8 cellular contexts compared by ENCODE assay signal in genomic region chr1:24416666-24417391, GRCh38. TPM values are rescaled to one million over a fixed set of nuclear protein-coding genes. Genes with fewer than 3 reads are reported as not detected.
DNase-seq lines count a peak whose midpoint lies in the region; ATAC-seq and TF ChIP-seq lines count a peak whose summit lies in the region.

No MANE protein-coding gene starts in this region.

- no peak overlapping the region for H3K9ac ChIP-seq in H9 (ENCODE audit: extremely low read depth, insufficient read length, low read length)

- H3K9me3 Mint-ChIP-seq in CD14-positive monocyte (no peaks in the 10 kb centered on the region), H9 (no peaks in the 10 kb centered on the region; a peak in 1 of 5 replicates), naive B cell (no peaks in the 10 kb centered on the region)
- no peaks in the 10 kb centered on the region for H3K9me3 Mint-ChIP-seq in T-helper 1 cell treated with Interleukin-12 subunit alpha and Interleukin-12 subunit beta and Interleukin-4 antibody, amounts not matched to agents 30 μg/mL and 1 μg/mL, for 36 hours

- intact Hi-C loops in CD14-positive monocyte (cut with micrococcal nuclease), result loop anchor here in 1 of 2 donors (5.0 kb wide), 1 partner anchor 85 kb away; the partner anchor contains the start of gene RCAN3

- H2BK15ac ChIP-seq in H9 (ENCODE audit: low read depth, low read length), result no peak overlapping the region

- peaks cover 12% of the 10 kb centered on the region for H3K23me2 ChIP-seq in H9 (ENCODE audit: insufficient read length, low read depth, low read length, poor library complexity, severe bottlenecking)

- no peak overlapping the region for H4K91ac ChIP-seq in H9 (ENCODE audit: insufficient read length, low read depth, low read length)

- no peaks in the 10 kb centered on the region for H3K27me3 ChIP-seq in H9 (ENCODE audit: insufficient read depth, low read length)

- H4K5ac ChIP-seq in H9 (ENCODE audit: insufficient read length, low read depth, low read length), result no peak overlapping the region

- H2BK5ac ChIP-seq in H9 (ENCODE audit: insufficient read length, low read length), result no peak overlapping the region

- WGBS in H9 (ENCODE audit: extremely low coverage, insufficient read length, low lambda C conversion rate), result no CpG with 5 or more reads among the region's 10 CpGs

- H3K27ac Mint-ChIP-seq in CD14-positive monocyte (peak overlapping the region in 5 of 7 donors; percentile 52 to 88 (median 80)), H9 (no peak overlapping the region), naive B cell (peak overlapping the region; percentile 48 to 98 (median 90))
- H3K27ac Mint-ChIP-seq in T-helper 1 cell treated with Interleukin-12 subunit alpha and Interleukin-12 subunit beta and Interleukin-4 antibody, amounts not matched to agents 30 μg/mL and 1 μg/mL, for 36 hours, result peak overlapping the region; percentile 74

- H3T11ph ChIP-seq in H9 (ENCODE audit: low read length), result no peak overlapping the region

- H3K14ac ChIP-seq in H9 (ENCODE audit: insufficient read depth, low read length), result no peak overlapping the region

- H3K27me3 Mint-ChIP-seq in CD14-positive monocyte (ENCODE audit: low read depth in 3 of 3) (peaks cover 0 to 6% (median 0%) of the 10 kb centered on the region in 3 donors), H9 (ENCODE audit: low read depth) (peaks cover 3% of the 10 kb centered on the region), naive B cell (no peaks in the 10 kb centered on the region)
- H3K27me3 Mint-ChIP-seq in T-helper 1 cell treated with Interleukin-12 subunit alpha and Interleukin-12 subunit beta and Interleukin-4 antibody, amounts not matched to agents 30 μg/mL and 1 μg/mL, for 36 hours (ENCODE audit: low read depth), result no peaks in the 10 kb centered on the region

- DNase-seq in CD14-positive monocyte (ENCODE audit: low spot score) (no peak), H9 (no peak), dedifferentiated amniotic fluid mesenchymal stem cell (ENCODE audit: extremely low spot score) (peak; percentile 94), naive B cell (peak; percentile 62), nucleus accumbens (lab: John Stamatoyannopoulos, UW) (no peak)

- H2BK12ac ChIP-seq in H9 (ENCODE audit: insufficient read length, low read depth, low read length), result no peak overlapping the region

- H3K36me3 Mint-ChIP-seq in CD14-positive monocyte (peaks cover 4 to 15% of the 10 kb centered on the region in 2 donors), H9 (ENCODE audit: insufficient read depth in 1 of 3, low read depth in 3 of 3) (peaks cover 0 to 4% (median 3%) of the 10 kb centered on the region in 3 experiments; a peak in 4 of 7 replicates), naive B cell (peaks cover 0 to 14% of the 10 kb centered on the region in 2 donors)
- peaks cover 25% of the 10 kb centered on the region for H3K36me3 Mint-ChIP-seq in T-helper 1 cell treated with Interleukin-12 subunit alpha and Interleukin-12 subunit beta and Interleukin-4 antibody, amounts not matched to agents 30 μg/mL and 1 μg/mL, for 36 hours (ENCODE audit: low read depth)

- H3K56ac ChIP-seq in H9 (ENCODE audit: insufficient read length, low read depth, low read length), result no peak overlapping the region

- no peaks in the 10 kb centered on the region for H4K20me1 ChIP-seq in H9 (ENCODE audit: control insufficient read depth, insufficient read depth, insufficient read length)

- H3K4me3 Mint-ChIP-seq in CD14-positive monocyte, result peak overlapping the region; percentile 97 to 99
- H3K4me3 Mint-ChIP-seq in H9, result peak overlapping the region; percentile 91 to 93
- H3K4me3 Mint-ChIP-seq in T-helper 1 cell treated with Interleukin-12 subunit alpha and Interleukin-12 subunit beta and Interleukin-4 antibody, amounts not matched to agents 30 μg/mL and 1 μg/mL, for 36 hours, result peak overlapping the region; percentile 92
- peak overlapping the region; percentile 88 to 100 (median 98) for H3K4me3 Mint-ChIP-seq in naive B cell

- no peaks in the 10 kb centered on the region for H3K79me2 ChIP-seq in H9 (ENCODE audit: insufficient read depth, low read length)

- no peak overlapping the region for H3K23ac ChIP-seq in H9 (ENCODE audit: insufficient read length, low read depth, low read length)

- H2AFZ ChIP-seq in H9 (ENCODE audit: low read length), result no peak overlapping the region

- H4K8ac ChIP-seq in H9 (replicated peaks; ENCODE audit: insufficient read length, low read depth, low read length), result no peak overlapping the region

- H3K18ac ChIP-seq in H9 (ENCODE audit: insufficient read length, low read depth, low read length), result no peak overlapping the region

- H3K79me1 ChIP-seq in H9 (ENCODE audit: insufficient read depth, low read depth, low read length, poor library complexity, severe bottlenecking), result no peaks in the 10 kb centered on the region

- H3K27ac ChIP-seq in H9 (ENCODE audit: insufficient read length, low read depth, low read length), result no peak overlapping the region

- no peak overlapping the region for H3K4ac ChIP-seq in H9 (ENCODE audit: low read depth, low read length)

- H2BK120ac ChIP-seq in H9 (ENCODE audit: low read depth, low read length, poor library complexity, severe bottlenecking), result no peak overlapping the region

- TF ChIP-seq CTCF in CD14-positive monocyte (IDR thresholded peaks at IDR 0.05) (no peak), H9 (conservative IDR thresholded peaks at IDR 0.05) (no peak)

- H3K4me1 Mint-ChIP-seq in CD14-positive monocyte (peaks cover 71% of the 10 kb centered on the region), H9 (peaks cover 29 to 35% of the 10 kb centered on the region in 2 experiments), naive B cell (peaks cover 40 to 56% (median 55%) of the 10 kb centered on the region in 3 donors)
- H3K4me1 Mint-ChIP-seq in T-helper 1 cell treated with Interleukin-12 subunit alpha and Interleukin-12 subunit beta and Interleukin-4 antibody, amounts not matched to agents 30 μg/mL and 1 μg/mL, for 36 hours (ENCODE audit: low read depth), result peaks cover 54% of the 10 kb centered on the region

- no peak overlapping the region for H2BK20ac ChIP-seq in H9 (ENCODE audit: low read depth, low read length, poor library complexity, severe bottlenecking)

- no peaks in the 10 kb centered on the region; the same call in 1 of the 2 replicates for H3K4me1 ChIP-seq in H9 (ENCODE audit: insufficient read depth, low read length)

- peak in 1 of 2 donors; percentile 52 for ATAC-seq in naive B cell (ENCODE audit: low read depth in 2 of 2)
- no peak for ATAC-seq in HG03095 (IDR thresholded peaks at IDR 0.05; ENCODE audit: unreplicated experiment)
- no peak for ATAC-seq in GM21717 (IDR thresholded peaks at IDR 0.05; ENCODE audit: unreplicated experiment)

- peak overlapping the region; percentile 76 for H3K4me2 ChIP-seq in H9 (ENCODE audit: insufficient read depth, insufficient read length, low read length)

- H3K9me3 ChIP-seq in H9 (ENCODE audit: control insufficient read depth, low read depth, low read length), result no peaks in the 10 kb centered on the region

- H2AK5ac ChIP-seq in H9 (ENCODE audit: insufficient read length, low read length), result no peak overlapping the region

RNA-seq across cellular contexts. Expression of gene NIPAL3, which starts 1.2 kb away (rescaled TPM):
- polyA plus RNA-seq in CD14-positive monocyte (1 to 10 TPM; 6.6 to 9.6 TPM), naive B cell (ENCODE audit: low read depth in 6 of 6) (10 to 100 TPM; 18.3 to 39.8 (median 26.4) TPM)
- 7.7 and 7.9 TPM in 2 replicates for total RNA-seq in H9 (2021)

RNA-seq across cellular contexts. Expression of gene STPG1, which starts 3.2 kb away (rescaled TPM):
- under 1 TPM; 0.60 to 0.85 TPM for polyA plus RNA-seq in CD14-positive monocyte
- 8.3 and 9.5 TPM in 2 replicates for total RNA-seq in H9 (2021)
- polyA plus RNA-seq in naive B cell (ENCODE audit: low read depth in 6 of 6), result 1 to 10 TPM; 3.1 to 8.7 (median 3.9) TPM

Comparison
In these comparisons a context has a peak if more than half of its experiments do, and no peak if none do; other contexts are left out.
1. DNase-seq: peak in dedifferentiated amniotic fluid mesenchymal stem cell (single experiment) and naive B cell (single experiment); none in CD14-positive monocyte (single experiment), H9 (single experiment) and nucleus accumbens (0 of 56).
2. H3K27ac Mint-ChIP-seq: peak in CD14-positive monocyte (5 of 7), T-helper 1 cell treated with Interleukin-12 subunit alpha and Interleukin-12 subunit beta and Interleukin-4 antibody, amounts not matched to agents 30 μg/mL and 1 μg/mL, for 36 hours (single experiment) and naive B cell (6 of 6); none in H9 (0 of 3).
3. Peak in every context shown above with its lines, with median percentiles within 50 percentile points of each other: H3K4me3 Mint-ChIP-seq.